Comparison of ENCODE assay signal across 3 cellular contexts in the genomic region with DNA sequence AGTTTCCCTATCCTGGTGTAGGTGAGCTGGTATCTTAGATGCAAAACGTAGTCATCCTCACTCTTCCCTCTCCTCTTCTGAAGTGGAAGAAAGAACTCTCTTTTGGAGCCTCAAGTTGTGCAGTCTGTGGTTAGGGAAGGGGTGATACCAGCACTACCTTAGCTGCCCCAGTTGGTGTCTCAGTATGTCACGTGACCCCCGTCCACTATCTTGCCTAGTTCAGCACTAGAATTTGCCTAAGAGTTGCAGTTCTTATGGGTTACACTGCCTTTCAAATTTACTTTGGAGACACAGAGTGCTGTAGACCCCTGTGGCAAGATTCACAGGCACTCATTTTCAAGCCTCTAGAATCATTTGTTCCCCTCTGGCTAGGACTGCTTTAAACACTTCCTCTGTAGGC.
TF ChIP-seq lines count a peak whose summit lies in the region.

No MANE protein-coding gene starts in this region.

TF ChIP-seq in HepG2, 621 proteins besides CTCF, POLR2A, EP300 and RAD21:
- TF ChIP-seq, protein P1, sequence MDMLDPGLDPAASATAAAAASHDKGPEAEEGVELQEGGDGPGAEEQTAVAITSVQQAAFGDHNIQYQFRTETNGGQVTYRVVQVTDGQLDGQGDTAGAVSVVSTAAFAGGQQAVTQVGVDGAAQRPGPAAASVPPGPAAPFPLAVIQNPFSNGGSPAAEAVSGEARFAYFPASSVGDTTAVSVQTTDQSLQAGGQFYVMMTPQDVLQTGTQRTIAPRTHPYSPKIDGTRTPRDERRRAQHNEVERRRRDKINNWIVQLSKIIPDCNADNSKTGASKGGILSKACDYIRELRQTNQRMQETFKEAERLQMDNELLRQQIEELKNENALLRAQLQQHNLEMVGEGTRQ (IDR thresholded peaks at IDR 0.05; ENCODE audit: low read depth, low read length): peak; percentile 22; the same call in 1 of the 2 replicates
- TF ChIP-seq, protein P1 (CRISPR knock-in tag; IDR thresholded peaks at IDR 0.05; ENCODE audit: borderline replicate concordance): no peak
- TF ChIP-seq ZNF280B (CRISPR knock-in tag; IDR thresholded peaks at IDR 0.05; ENCODE audit: borderline replicate concordance) (no peak), TOE1 (CRISPR knock-in tag; IDR thresholded peaks at IDR 0.05) (no peak), RAD51 (IDR thresholded peaks at IDR 0.05; ENCODE audit: borderline replicate concordance) (peak; percentile 52; the same call in 1 of the 2 replicates), AKAP8 (CRISPR knock-in tag; IDR thresholded peaks at IDR 0.05) (no peak)
- TF ChIP-seq, protein P2, sequence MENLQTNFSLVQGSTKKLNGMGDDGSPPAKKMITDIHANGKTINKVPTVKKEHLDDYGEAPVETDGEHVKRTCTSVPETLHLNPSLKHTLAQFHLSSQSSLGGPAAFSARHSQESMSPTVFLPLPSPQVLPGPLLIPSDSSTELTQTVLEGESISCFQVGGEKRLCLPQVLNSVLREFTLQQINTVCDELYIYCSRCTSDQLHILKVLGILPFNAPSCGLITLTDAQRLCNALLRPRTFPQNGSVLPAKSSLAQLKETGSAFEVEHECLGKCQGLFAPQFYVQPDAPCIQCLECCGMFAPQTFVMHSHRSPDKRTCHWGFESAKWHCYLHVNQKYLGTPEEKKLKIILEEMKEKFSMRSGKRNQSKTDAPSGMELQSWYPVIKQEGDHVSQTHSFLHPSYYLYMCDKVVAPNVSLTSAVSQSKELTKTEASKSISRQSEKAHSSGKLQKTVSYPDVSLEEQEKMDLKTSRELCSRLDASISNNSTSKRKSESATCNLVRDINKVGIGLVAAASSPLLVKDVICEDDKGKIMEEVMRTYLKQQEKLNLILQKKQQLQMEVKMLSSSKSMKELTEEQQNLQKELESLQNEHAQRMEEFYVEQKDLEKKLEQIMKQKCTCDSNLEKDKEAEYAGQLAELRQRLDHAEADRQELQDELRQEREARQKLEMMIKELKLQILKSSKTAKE (CRISPR knock-in tag; IDR thresholded peaks at IDR 0.05; ENCODE audit: borderline replicate concordance): no peak

TF ChIP-seq in A549, 52 proteins besides CTCF, POLR2A, EP300 and RAD21:
- TF ChIP-seq FOXS1 (CRISPR knock-in tag; IDR thresholded peaks at IDR 0.05): no peak
- TF ChIP-seq TFCP2L1 (CRISPR knock-in tag; IDR thresholded peaks at IDR 0.05): no peak
- no peak for TF ChIP-seq HOXB5 (CRISPR knock-in tag; IDR thresholded peaks at IDR 0.05)
- TF ChIP-seq TP53 (CRISPR knock-in tag; IDR thresholded peaks at IDR 0.05): no peak
- no peak for TF ChIP-seq RNF2 (IDR thresholded peaks at IDR 0.05; ENCODE audit: borderline replicate concordance, low read depth)
- TF ChIP-seq HEYL (CRISPR knock-in tag; IDR thresholded peaks at IDR 0.05): no peak

TF ChIP-seq in K562, 482 proteins besides CTCF, POLR2A, EP300 and RAD21:
- TF ChIP-seq TFE3 (CRISPR knock-in tag; IDR thresholded peaks at IDR 0.05): peak; percentile 67
- TF ChIP-seq TBL1XR1 (IDR thresholded peaks at IDR 0.05; ENCODE audit: low read length in 2 of 2): no peak
